Comparison of ENCODE assay signal across 13 cellular contexts in genomic region chr6:63634630-63635029, GRCh38. TPM values are rescaled to one million over a fixed set of nuclear protein-coding genes. Genes with fewer than 3 reads are reported as not detected.
DNase-seq lines count a peak whose midpoint lies in the region; ATAC-seq, FAIRE-seq and TF ChIP-seq lines count a peak whose summit lies in the region.
"Had no signal": no experiment of that assay in that cellular context is flagged by ENCODE, and none has a peak within 500 bp of the region (broad histone marks: within the 10 kb centered on the region; RNA-seq: fewer than 3 reads in every experiment).

No MANE protein-coding gene starts in this region.

- H3K27ac Mint-ChIP-seq in activated T-cell treated with anti-CD3 and anti-CD28 coated beads, Interleukin-2, amount 50 U/mL, for 24 hours = peak overlapping the region; percentile 91

- DNase-seq in activated T-cell treated with anti-CD3 and anti-CD28 coated beads, Interleukin-2, amount 50 U/mL, for 24 hours = no peak
- DNase-seq in activated T-cell treated with anti-CD3 and anti-CD28 coated beads for 4 hours (no peak), SW480 (ENCODE audit: low spot score) (peak; percentile 5), endothelial cell of umbilical vein (ENCODE audit: low read depth, low spot score) (no peak), smooth muscle cell (lab: John Stamatoyannopoulos, UW; ENCODE audit: unreplicated experiment) (no peak)
- DNase-seq: activated CD4-positive, alpha-beta T cell treated with anti-CD3 and anti-CD28 coated beads, Interleukin-2, amount 50 U/mL, for 48 hours; NCI-H2171 treated with DMSO at 0.1 percent for 48 hours had no signal

- H3K79me2 ChIP-seq in endothelial cell of umbilical vein (ENCODE audit: control insufficient read depth, insufficient read depth, low read length) (peaks cover 35% of the 10 kb centered on the region), smooth muscle cell (ENCODE audit: low read depth) (peaks cover 35% of the 10 kb centered on the region)

- H2AFZ ChIP-seq in endothelial cell of umbilical vein (ENCODE audit: low read depth, low read length) = peak overlapping the region; percentile 11
- H2AFZ ChIP-seq in smooth muscle cell (ENCODE audit: low read depth) = no peak overlapping the region

- H3K36me3 Mint-ChIP-seq in activated T-cell treated with anti-CD3 and anti-CD28 coated beads, Interleukin-2, amount 50 U/mL, for 24 hours (ENCODE audit: low read depth) = peaks cover 8% of the 10 kb centered on the region

- H3K9me1 ChIP-seq in endothelial cell of umbilical vein (replicated peaks; ENCODE audit: control insufficient read depth, extremely low read depth, insufficient read depth, low read length) = no peaks in the 10 kb centered on the region

- no peaks in the 10 kb centered on the region for H3K9me3 ChIP-seq in endothelial cell of umbilical vein (replicated peaks; ENCODE audit: control insufficient read depth, insufficient read depth, low read length)
- H3K9me3 ChIP-seq in smooth muscle cell (replicated peaks; ENCODE audit: low read depth) = no peaks in the 10 kb centered on the region
- H3K9me3 ChIP-seq: neutrophil had no signal

- BruUV-seq in endothelial cell of umbilical vein (replicated peaks; lab: Mats Ljungman, UMichigan) = no TSS peak

- CTCF ChIA-PET in endothelial cell of umbilical vein (lab: Charles Lee) = interaction anchor here (0.7 to 4.7 kb wide), 6 partner anchors 10 to 130 kb away, joined by 3 to 42 read pairs (median 4); no protein-coding TSS in a partner anchor

- peaks cover 9% of the 10 kb centered on the region for H3F3A ChIP-seq in smooth muscle cell (ENCODE audit: low read depth)

- H3K27me3 Mint-ChIP-seq in activated T-cell treated with anti-CD3 and anti-CD28 coated beads, Interleukin-2, amount 50 U/mL, for 24 hours = peaks cover 3% of the 10 kb centered on the region

- intact Hi-C loops in endothelial cell of umbilical vein (cut with micrococcal nuclease) = loop anchor here (1.0 to 5.0 kb wide), 4 partner anchors 36 to 98 kb away; no protein-coding TSS in a partner anchor

- H3K27me3 ChIP-seq in endothelial cell of umbilical vein (ENCODE audit: control insufficient read depth in 2 of 2, insufficient read depth in 2 of 2, low read length in 2 of 2) (peaks cover 16 to 17% of the 10 kb centered on the region in 2 experiments), smooth muscle cell (ENCODE audit: low read depth) (no peaks in the 10 kb centered on the region)
- H3K27me3 ChIP-seq: neutrophil had no signal

- H4K20me1 ChIP-seq in endothelial cell of umbilical vein (replicated peaks; ENCODE audit: control insufficient read depth, extremely low read depth, insufficient read depth, low read length) (peaks cover 7% of the 10 kb centered on the region), smooth muscle cell (ENCODE audit: low read depth) (peaks cover 32% of the 10 kb centered on the region)

- peak overlapping the region; percentile 94 for H3K4me3 Mint-ChIP-seq in activated T-cell treated with anti-CD3 and anti-CD28 coated beads, Interleukin-2, amount 50 U/mL, for 24 hours

- TF ChIP-seq CTCF in endothelial cell of umbilical vein (IDR thresholded peaks at IDR 0.05; ENCODE audit: extremely low read depth in 1 of 2, insufficient read depth in 1 of 2, low read depth in 1 of 2, low read length in 2 of 2) (no peak), smooth muscle cell (IDR thresholded peaks at IDR 0.05; ENCODE audit: borderline replicate concordance, insufficient read depth, poor library complexity, severe bottlenecking) (no peak)

- H3K4me3 ChIP-seq in endothelial cell of umbilical vein (replicated peaks in 1 of 3; ENCODE audit: insufficient read depth in 1 of 3, low read depth in 1 of 3, low read length in 3 of 3) (no peak overlapping the region), smooth muscle cell (peak overlapping the region; percentile 91)

- H3K9ac ChIP-seq in endothelial cell of umbilical vein (replicated peaks; ENCODE audit: extremely low read depth, insufficient read depth, low read length) (no peak overlapping the region), smooth muscle cell (ENCODE audit: low read depth) (no peak overlapping the region)

- TF ChIP-seq POLR2A in endothelial cell of umbilical vein (IDR thresholded peaks at IDR 0.05; ENCODE audit: low read depth, low read length) = no peak

- no peak overlapping the region for H3K4me2 ChIP-seq in endothelial cell of umbilical vein (ENCODE audit: insufficient read depth, low read length)
- peak overlapping the region; percentile 92 for H3K4me2 ChIP-seq in smooth muscle cell

- H3K4me1 ChIP-seq in endothelial cell of umbilical vein (ENCODE audit: control insufficient read depth, extremely low read depth, insufficient read depth, low read length) = peaks cover 14% of the 10 kb centered on the region
- peaks cover 43% of the 10 kb centered on the region for H3K4me1 ChIP-seq in smooth muscle cell (ENCODE audit: low read depth)

- H3K9me3 Mint-ChIP-seq in activated T-cell treated with anti-CD3 and anti-CD28 coated beads, Interleukin-2, amount 50 U/mL, for 24 hours = no peaks in the 10 kb centered on the region
- H3K9me3 Mint-ChIP-seq: CD14-positive monocyte had no signal

- no peak for FAIRE-seq in endothelial cell of umbilical vein (lab: Jason Lieb, UNC)

- no peak overlapping the region for H3K27ac ChIP-seq in endothelial cell of umbilical vein (ENCODE audit: insufficient read depth, low read depth, low read length)
- H3K27ac ChIP-seq in smooth muscle cell (ENCODE audit: low read depth) = no peak overlapping the region
- H3K27ac ChIP-seq: epithelial cell of prostate had no signal

- WGBS in smooth muscle cell (ENCODE audit: low lambda C conversion rate) = 2% methylated on average over 2 of the region's 2 CpGs

- H3K4me1 Mint-ChIP-seq in activated T-cell treated with anti-CD3 and anti-CD28 coated beads, Interleukin-2, amount 50 U/mL, for 24 hours (ENCODE audit: low read depth) = peaks cover 35% of the 10 kb centered on the region

- POLR2A ChIA-PET in endothelial cell of umbilical vein (lab: Charles Lee) = no interaction called here

- H3K36me3 ChIP-seq in endothelial cell of umbilical vein (ENCODE audit: control insufficient read depth in 2 of 2, extremely low read depth in 1 of 2, insufficient read depth in 2 of 2, low read length in 2 of 2) (no peaks in the 10 kb centered on the region), smooth muscle cell (ENCODE audit: low read depth) (no peaks in the 10 kb centered on the region)
- H3K36me3 ChIP-seq: neutrophil had no signal

- dilution Hi-C loops in endothelial cell of umbilical vein (cut with MboI; ENCODE audit: extremely low pct_ligation_motif_present, low sequenced_read_pairs) = no loop called here

- no peak for ATAC-seq in HG02798 (IDR thresholded peaks at IDR 0.05; ENCODE audit: poor library complexity, unreplicated experiment)
- ATAC-seq in GM18519 (IDR thresholded peaks at IDR 0.05; ENCODE audit: low FRiP score, unreplicated experiment) = no peak
- no peak for ATAC-seq in GM19463 (IDR thresholded peaks at IDR 0.05; ENCODE audit: unreplicated experiment)

TF ChIP-seq in endothelial cell of umbilical vein, 7 proteins besides CTCF, POLR2A, EP300 and RAD21:
- no peak for TF ChIP-seq JUN (IDR thresholded peaks at IDR 0.05; ENCODE audit: borderline replicate concordance, insufficient read depth, insufficient read length, low read depth)
- TF ChIP-seq POLR2AphosphoS5 (IDR thresholded peaks at IDR 0.05; ENCODE audit: insufficient read depth, low read depth, low read length) = no peak
- TF ChIP-seq MAX (IDR thresholded peaks at IDR 0.05; ENCODE audit: insufficient read depth, insufficient read length) = no peak
- no peak for TF ChIP-seq MYC (IDR thresholded peaks at IDR 0.05; ENCODE audit: low read depth, low read length)
- no peak for TF ChIP-seq FOS (IDR thresholded peaks at IDR 0.05; ENCODE audit: borderline replicate concordance, insufficient read depth, low read length)
- no peak for TF ChIP-seq GATA2 (IDR thresholded peaks at IDR 0.05; ENCODE audit: insufficient read depth, insufficient read length, low read depth, low read length)
- no peak for TF ChIP-seq EZH2 (IDR thresholded peaks at IDR 0.05; ENCODE audit: borderline replicate concordance, low read depth, low read length, severe bottlenecking)
TF ChIP-seq in endothelial cell of umbilical vein: peak in this region for 0.

RNA-seq across cellular contexts. Expression of gene PHF3, which starts 1.0 kb away (rescaled TPM):
- 29.6 and 29.9 TPM in 2 replicates for total RNA-seq in endothelial cell of umbilical vein
- polyA plus RNA-seq in endothelial cell of umbilical vein = 3.9 and 4.6 TPM in 2 replicates
- polyA plus RNA-seq in endothelial cell of umbilical vein (2011; cell fraction: cytosol; rRNA removed) = 7.1 and 7.2 TPM in 2 replicates
- polyA plus RNA-seq in endothelial cell of umbilical vein (2011; cell fraction: nucleus; rRNA removed) = 14.5 and 18.0 TPM in 2 replicates
- polyA plus RNA-seq in endothelial cell of umbilical vein (2012) = 11.9 and 18.6 TPM in 2 replicates
- polyA minus RNA-seq in endothelial cell of umbilical vein = 15.2 and 20.6 TPM in 2 replicates
- polyA minus RNA-seq in endothelial cell of umbilical vein (2011; cell fraction: cytosol; rRNA and poly(A)+ RNA removed) = 32.4 TPM
- polyA minus RNA-seq in endothelial cell of umbilical vein (2011; cell fraction: nucleus; rRNA and poly(A)+ RNA removed) = 49.1 and 56.3 TPM in 2 replicates
- 44.7 and 59.8 TPM in 2 replicates for total RNA-seq in smooth muscle cell
- polyA plus RNA-seq in smooth muscle cell = 9.8 and 10.2 TPM in 2 replicates
